8 cellular contexts compared by ENCODE assay signal in genomic region chr18:51029694-51030536, GRCh38. TPM values are rescaled to one million over a fixed set of nuclear protein-coding genes. Genes with fewer than 3 reads are reported as not detected.
A peak's percentile ranks its signal among the peaks of the same experiment; 100 is the strongest.
DNase-seq lines count a peak whose midpoint lies in the region; ATAC-seq and TF ChIP-seq lines count a peak whose summit lies in the region.

Gene SMAD4, plus strand, starts transcription at chr18:51030213. Its CDS starts 16,834 bp downstream, at chr18:51047047.

- no peaks in the 10 kb centered on the region for H3K9me3 Mint-ChIP-seq in activated T-cell treated with anti-CD3 and anti-CD28 coated beads, Interleukin-2, amount 50 U/mL, for 4 hours

- peak; percentile 72 for ATAC-seq in GM21723 (IDR thresholded peaks at IDR 0.05; ENCODE audit: unreplicated experiment)
- ATAC-seq in activated T-cell treated with anti-CD3 and anti-CD28 coated beads, Interleukin-2, amount 50 U/mL, for 4 hours: peak; percentile 84 to 91

- peak within 1 kb of the TSS; percentile 97 for H3K9ac ChIP-seq in mucosa of stomach (ENCODE audit: low read length)

- H3K4me1 ChIP-seq in mucosa of stomach (ENCODE audit: control insufficient read depth, insufficient read depth, low read length): peaks cover 24% of the 10 kb centered on the region

- no peaks in the 10 kb centered on the region for H3K27me3 Mint-ChIP-seq in activated T-cell treated with anti-CD3 and anti-CD28 coated beads, Interleukin-2, amount 50 U/mL, for 4 hours (ENCODE audit: low read depth)

- in situ Hi-C loops in KBM-7 (cut with MboI; ENCODE audit: low pct_unique_long_range_greater_than_20kb, low sequenced_read_pairs): loop anchor here (25.0 kb wide), 1 partner anchor 193 kb away; no protein-coding TSS in a partner anchor

- no peaks in the 10 kb centered on the region for H3K36me3 ChIP-seq in mucosa of stomach (ENCODE audit: control insufficient read depth, insufficient read depth, low read length)

- H3K27me3 ChIP-seq in mucosa of stomach (ENCODE audit: control insufficient read depth, insufficient read depth, low read length): no peaks in the 10 kb centered on the region

- DNase-seq in DMS53 (lab: John Stamatoyannopoulos, UW): peak; percentile 99
- DNase-seq in KBM-7: peak; percentile 96
- peak; percentile 98 for DNase-seq in activated T-cell treated with anti-CD3 and anti-CD28 coated beads, Interleukin-2, amount 50 U/mL, for 4 hours
- DNase-seq in erythroblast (lab: John Stamatoyannopoulos, UW): peak; percentile 98 to 100
- peak; percentile 99 for DNase-seq in stimulated activated CD8-positive, alpha-beta memory T cell treated with anti-CD3 and anti-CD28 coated beads, Interleukin-4, amount 100 ng/mL, for 48 hours

- H3K9me3 ChIP-seq in mucosa of stomach (ENCODE audit: control insufficient read depth, low read length): no peaks in the 10 kb centered on the region

- TF ChIP-seq POLR2A in erythroblast (IDR thresholded peaks at IDR 0.05; ENCODE audit: low read length): peak; percentile 95

- H3K4me1 Mint-ChIP-seq in activated T-cell treated with anti-CD3 and anti-CD28 coated beads, Interleukin-2, amount 50 U/mL, for 4 hours (ENCODE audit: low read depth): peaks cover 59% of the 10 kb centered on the region

- peak within 1 kb of the TSS; percentile 95 for H3K4me3 Mint-ChIP-seq in activated T-cell treated with anti-CD3 and anti-CD28 coated beads, Interleukin-2, amount 50 U/mL, for 4 hours

- H3K36me3 Mint-ChIP-seq in activated T-cell treated with anti-CD3 and anti-CD28 coated beads, Interleukin-2, amount 50 U/mL, for 4 hours (ENCODE audit: insufficient read depth): peaks cover 12% of the 10 kb centered on the region

- peak within 1 kb of the TSS; percentile 75 for H3K4me3 ChIP-seq in mucosa of stomach (ENCODE audit: low read length)

TF ChIP-seq in PFSK-1, 5 proteins besides CTCF, POLR2A, EP300 and RAD21:
- TF ChIP-seq SIN3A (IDR thresholded peaks at IDR 0.05; ENCODE audit: borderline replicate concordance, insufficient read depth, low read length) (no peak), REST (IDR thresholded peaks at IDR 0.05; ENCODE audit: insufficient read depth in 1 of 2, low read depth in 2 of 2, low read length in 2 of 2) (no peak), FOXP2 (optimal IDR thresholded peaks at IDR 0.05; ENCODE audit: borderline replicate concordance, extremely low read depth, extremely low read length, insufficient read depth) (peak; percentile 19), POLR2AphosphoS5 (IDR thresholded peaks at IDR 0.05; ENCODE audit: low read depth, low read length) (peak; percentile 90), TAF1 (IDR thresholded peaks at IDR 0.05; ENCODE audit: borderline replicate concordance, insufficient read depth, low read length) (peak; percentile 85; the same call in 1 of the 2 replicates)

RNA-seq across cellular contexts. Expression of gene SMAD4, which starts in this region (rescaled TPM):
- 47.7 TPM for polyA plus RNA-seq in PFSK-1 (2012; ENCODE audit: insufficient read length, low read depth)
- 10 to 100 TPM; 58.6 to 60.7 (median 59.6) TPM for total RNA-seq in activated T-cell treated with anti-CD3 and anti-CD28 coated beads, Interleukin-2, amount 50 U/mL, for 4 hours

Comparison
In these comparisons a context has a peak if more than half of its experiments do, and no peak if none do; other contexts are left out.
1. Peak in every context shown above with its lines: DNase-seq, ATAC-seq and H3K4me3 ChIP-seq.